ENCODE assay signal across 8 cellular contexts in genomic region chr15:82197734-82198594, GRCh38.
DNase-seq lines count a peak whose midpoint lies in the region; ATAC-seq and TF ChIP-seq lines count a peak whose summit lies in the region.

No MANE protein-coding gene starts in this region.

- H2BK12ac ChIP-seq in trophoblast cell (ENCODE audit: low read length), result no peak overlapping the region

- H3K4ac ChIP-seq in trophoblast cell (ENCODE audit: low read depth, low read length), result no peak overlapping the region

- H3K9ac ChIP-seq in KMS-11 (no peak overlapping the region), trophoblast cell (ENCODE audit: low read length) (no peak overlapping the region)

- H3K14ac ChIP-seq in trophoblast cell (ENCODE audit: low read length), result no peak overlapping the region

- H3K4me1 ChIP-seq in KMS-11 (ENCODE audit: low read depth, poor library complexity, severe bottlenecking) (no peaks in the 10 kb centered on the region), SJCRH30 (peaks cover 5% of the 10 kb centered on the region; the same call in 1 of the 2 replicates), trophoblast cell (ENCODE audit: control insufficient read depth in 1 of 2, insufficient read depth in 2 of 2, low read length in 2 of 2) (no peaks in the 10 kb centered on the region), vagina (no peaks in the 10 kb centered on the region)

- no CpG with 5 or more reads among the region's 8 CpGs for WGBS in trophoblast cell (ENCODE audit: extremely low coverage, insufficient coverage, insufficient read length)

- no peak overlapping the region for H4K8ac ChIP-seq in trophoblast cell (ENCODE audit: low read depth, low read length)

- H4K12ac ChIP-seq in trophoblast cell (ENCODE audit: low read depth, low read length), result no peak overlapping the region

- no peaks in the 10 kb centered on the region for H3K36me3 ChIP-seq in KMS-11 (ENCODE audit: insufficient read depth)
- H3K36me3 ChIP-seq in SJCRH30, result no peaks in the 10 kb centered on the region
- no peaks in the 10 kb centered on the region for H3K36me3 ChIP-seq in trophoblast cell (ENCODE audit: control insufficient read depth in 1 of 2, insufficient read depth in 2 of 2, low read length in 2 of 2)
- no peaks in the 10 kb centered on the region for H3K36me3 ChIP-seq in vagina

- H2BK120ac ChIP-seq in trophoblast cell (ENCODE audit: insufficient read depth, low read length, poor library complexity), result no peak overlapping the region

- no peaks in the 10 kb centered on the region for H3K9me3 ChIP-seq in SJCRH30 (replicated peaks)
- H3K9me3 ChIP-seq in trophoblast cell (ENCODE audit: insufficient read depth, low read depth, low read length), result no peaks in the 10 kb centered on the region
- H3K9me3 ChIP-seq in vagina, result no peaks in the 10 kb centered on the region

- H3K27me3 ChIP-seq in KMS-11 (ENCODE audit: insufficient read depth, low read depth), result no peaks in the 10 kb centered on the region
- no peaks in the 10 kb centered on the region for H3K27me3 ChIP-seq in SJCRH30
- H3K27me3 ChIP-seq in trophoblast cell (ENCODE audit: insufficient read depth, low read length), result no peaks in the 10 kb centered on the region
- no peaks in the 10 kb centered on the region for H3K27me3 ChIP-seq in vagina

- TF ChIP-seq CTCF in KMS-11 (conservative IDR thresholded peaks at IDR 0.05; ENCODE audit: low read depth, low read length), result peak; percentile 79
- peak; percentile 45 to 67 (median 50) for TF ChIP-seq CTCF in vagina (IDR thresholded peaks at IDR 0.05)

- no peak overlapping the region for H2AK5ac ChIP-seq in trophoblast cell (ENCODE audit: low read length)

- no peak overlapping the region for H4K91ac ChIP-seq in trophoblast cell (ENCODE audit: low read depth, low read length)

- no peak overlapping the region for H3K18ac ChIP-seq in trophoblast cell (ENCODE audit: low read length)

- H3K79me2 ChIP-seq in KMS-11 (ENCODE audit: insufficient read depth, low read depth), result no peaks in the 10 kb centered on the region
- H3K79me2 ChIP-seq in trophoblast cell (ENCODE audit: control insufficient read depth, insufficient read depth, low read length, poor library complexity), result no peaks in the 10 kb centered on the region

- no peaks in the 10 kb centered on the region for H4K20me1 ChIP-seq in KMS-11 (ENCODE audit: insufficient read depth)

- no peak overlapping the region for H3K4me2 ChIP-seq in KMS-11
- no peak overlapping the region for H3K4me2 ChIP-seq in trophoblast cell (ENCODE audit: low read length)

- H2BK5ac ChIP-seq in trophoblast cell (ENCODE audit: low read depth, low read length, poor library complexity), result no peak overlapping the region

- DNase-seq in GM03348 (ENCODE audit: low spot score) (peak; percentile 73), SJCRH30 (peak; percentile 79 to 95), globus pallidus (ENCODE audit: low spot score) (peak; percentile 81), trophoblast cell (peak; percentile 65 to 91), vagina (ENCODE audit: extremely low spot score in 2 of 2) (no peak)
- peak; percentile 49 for DNase-seq in activated naive CD4-positive, alpha-beta T cell treated with Interleukin-2 at 50 U/mL for 16 hours

- no peak overlapping the region for H2AFZ ChIP-seq in KMS-11 (ENCODE audit: low read depth)
- no peak overlapping the region for H2AFZ ChIP-seq in trophoblast cell (ENCODE audit: insufficient read depth, low read length, poor library complexity)

- no peak overlapping the region for H3K23ac ChIP-seq in trophoblast cell (ENCODE audit: low read length)

- H3K4me3 ChIP-seq in KMS-11 (IDR thresholded peaks at IDR 0.05; ENCODE audit: insufficient read depth, low read depth, low read length), result no peak overlapping the region
- H3K4me3 ChIP-seq in SJCRH30, result no peak overlapping the region
- H3K4me3 ChIP-seq in trophoblast cell (ENCODE audit: low read depth, low read length), result no peak overlapping the region
- H3K4me3 ChIP-seq in vagina, result no peak overlapping the region

- H3K79me1 ChIP-seq in trophoblast cell (ENCODE audit: low read length), result no peaks in the 10 kb centered on the region

- TF ChIP-seq POLR2A in vagina (IDR thresholded peaks at IDR 0.05), result no peak

- intact Hi-C loops in vagina (cut with DNase I), result no loop called here

- ATAC-seq in GM21737 (IDR thresholded peaks at IDR 0.05; ENCODE audit: unreplicated experiment), result peak; percentile 88

- no peak overlapping the region for H3K27ac ChIP-seq in KMS-11
- no peak overlapping the region for H3K27ac ChIP-seq in SJCRH30
- H3K27ac ChIP-seq in trophoblast cell (ENCODE audit: low read depth, low read length), result no peak overlapping the region
- no peak overlapping the region for H3K27ac ChIP-seq in vagina

Comparison
In these comparisons a context has a peak if more than half of its experiments do, and no peak if none do; other contexts are left out.
1. DNase-seq: peak in GM03348 (single experiment), SJCRH30 (2 of 2), activated naive CD4-positive, alpha-beta T cell treated with Interleukin-2 at 50 U/mL for 16 hours (single experiment), globus pallidus (single experiment) and trophoblast cell (2 of 2); none in vagina (0 of 2).